In the genomic region with DNA sequence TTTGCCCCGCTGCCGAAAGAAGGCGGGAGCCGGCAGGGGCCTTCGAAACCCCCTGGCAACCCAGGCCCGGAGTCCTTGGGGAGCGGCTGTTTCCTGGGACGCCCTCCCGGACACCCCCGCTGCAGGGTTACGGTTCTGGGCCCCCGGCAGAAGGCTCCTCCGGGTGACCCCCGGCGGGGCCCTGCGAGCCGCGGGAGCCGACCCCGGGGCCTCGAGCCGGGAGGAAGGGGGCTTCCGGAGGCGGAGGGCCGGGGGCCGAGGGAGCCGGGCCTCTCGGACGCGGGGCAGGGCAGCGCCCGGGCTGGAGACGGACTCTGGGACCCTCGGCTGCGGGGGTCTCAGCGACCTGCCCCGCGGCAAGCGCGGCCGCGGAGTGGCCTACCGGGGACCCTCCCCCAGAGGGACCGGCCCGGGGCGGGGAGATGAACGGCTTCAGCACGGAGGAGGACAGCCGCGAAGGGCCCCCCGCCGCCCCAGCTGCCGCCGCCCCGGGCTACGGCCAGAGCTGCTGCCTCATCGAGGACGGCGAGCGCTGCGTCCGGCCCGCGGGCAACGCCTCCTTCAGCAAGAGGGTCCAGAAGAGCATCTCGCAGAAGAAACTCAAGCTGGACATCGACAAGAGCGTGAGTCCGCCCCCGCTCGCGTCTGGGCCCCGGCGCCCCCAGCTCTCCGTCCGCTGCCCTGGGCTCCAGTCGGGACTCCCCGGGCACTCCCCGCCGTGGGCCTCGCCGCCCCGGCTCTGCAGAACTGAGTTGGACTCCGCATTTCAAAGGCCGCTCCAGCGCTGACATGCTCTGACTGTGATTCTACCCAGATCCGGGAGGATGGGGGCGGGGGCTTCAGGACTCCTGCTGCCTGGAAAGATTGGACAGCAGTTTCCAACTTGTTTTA, we compare ENCODE assay signal across 8 cellular contexts. TPM values are rescaled to one million over a fixed set of nuclear protein-coding genes. Genes with fewer than 3 reads are reported as not detected.
DNase-seq lines count a peak whose midpoint lies in the region; ATAC-seq, FAIRE-seq and TF ChIP-seq lines count a peak whose summit lies in the region.

No MANE protein-coding gene starts in this region.

- H3K4me3 ChIP-seq in MG63 (peak overlapping the region; percentile 99), epithelial cell of proximal tubule (ENCODE audit: low read depth, low read length) (peak overlapping the region; percentile 69), mucosa of rectum (ENCODE audit: low read length in 2 of 2) (peak overlapping the region; percentile 72 to 92)

- no peak for FAIRE-seq in H54 (lab: Jason Lieb, UNC)

- no peaks in the 10 kb centered on the region for H3K27me3 Mint-ChIP-seq in stimulated activated naive B cell treated with anti-CD40 and anti-IgM and Interleukin-4, amounts not matched to agents 10 μg/mL and 1 μg/mL and 100 μg/mL, for 72 hours

- H3K9me3 Mint-ChIP-seq in stimulated activated naive B cell treated with anti-CD40 and anti-IgM and Interleukin-4, amounts not matched to agents 10 μg/mL and 1 μg/mL and 100 μg/mL, for 72 hours: no peaks in the 10 kb centered on the region

- peaks cover 18 to 41% of the 10 kb centered on the region in 2 donors for H3K4me1 Mint-ChIP-seq in stimulated activated naive B cell treated with anti-CD40 and anti-IgM and Interleukin-4, amounts not matched to agents 10 μg/mL and 1 μg/mL and 100 μg/mL, for 72 hours

- peaks cover 25 to 27% of the 10 kb centered on the region in 2 donors for H3K36me3 Mint-ChIP-seq in stimulated activated naive B cell treated with anti-CD40 and anti-IgM and Interleukin-4, amounts not matched to agents 10 μg/mL and 1 μg/mL and 100 μg/mL, for 72 hours

- peaks cover 15 to 16% of the 10 kb centered on the region in 2 donors for H3K4me1 ChIP-seq in mucosa of rectum (ENCODE audit: control insufficient read depth in 2 of 2, insufficient read depth in 2 of 2, low read length in 2 of 2)

- peak overlapping the region; percentile 84 to 85 for H3K4me3 Mint-ChIP-seq in stimulated activated naive B cell treated with anti-CD40 and anti-IgM and Interleukin-4, amounts not matched to agents 10 μg/mL and 1 μg/mL and 100 μg/mL, for 72 hours

- H3K27me3 ChIP-seq in MG63: no peaks in the 10 kb centered on the region
- no peaks in the 10 kb centered on the region for H3K27me3 ChIP-seq in mucosa of rectum (ENCODE audit: control insufficient read depth in 2 of 2, insufficient read depth in 2 of 2, low read length in 2 of 2)

- peak overlapping the region; percentile 37 to 74 for H3K27ac ChIP-seq in mucosa of rectum (ENCODE audit: low read depth in 2 of 2, low read length in 2 of 2)

- DNase-seq in G401 (ENCODE audit: low spot score) (peak; percentile 44), H54 (ENCODE audit: insufficient read length, low spot score) (peak; percentile 54), MG63 (peak; percentile 75), activated T-cell treated with anti-CD3 and anti-CD28 coated beads for 48 hours (ENCODE audit: low read depth) (peak; percentile 25), epithelial cell of proximal tubule (ENCODE audit: low read depth) (no peak), NCI-H1436 (lab: John Stamatoyannopoulos, UW) (no peak)
- DNase-seq in stimulated activated naive B cell treated with anti-CD40 and anti-IgM and Interleukin-4, amounts not matched to agents 10 μg/mL and 1 μg/mL and 100 μg/mL, for 72 hours: peak; percentile 14

- peak; percentile 33; the same call in 1 of the 2 replicates for TF ChIP-seq POLR2A in H54 (IDR thresholded peaks at IDR 0.05; ENCODE audit: low read depth, low read length)

- peaks cover 19% of the 10 kb centered on the region for H3K36me3 ChIP-seq in MG63
- H3K36me3 ChIP-seq in mucosa of rectum (ENCODE audit: control insufficient read depth in 2 of 2, insufficient read depth in 2 of 2, low read length in 2 of 2): peaks cover 14 to 23% of the 10 kb centered on the region in 2 donors

- no peak for TF ChIP-seq CTCF in epithelial cell of proximal tubule (conservative IDR thresholded peaks at IDR 0.05; ENCODE audit: low read depth, low read length)

- no peak for ATAC-seq in stimulated activated naive B cell treated with anti-CD40 and anti-IgM and Interleukin-4, amounts not matched to agents 10 μg/mL and 1 μg/mL and 100 μg/mL, for 72 hours (replicated peaks)

- H3K9me3 ChIP-seq in MG63 (no peaks in the 10 kb centered on the region), mucosa of rectum (ENCODE audit: control insufficient read depth in 2 of 2, low read length in 2 of 2) (no peaks in the 10 kb centered on the region)

- in situ Hi-C loops in G401 (cut with HindIII; ENCODE audit: low sequenced_read_pairs): no loop called here

- peak overlapping the region; percentile 68 to 77 for H3K9ac ChIP-seq in mucosa of rectum (ENCODE audit: low read depth in 1 of 2, low read length in 2 of 2)

- H3K27ac Mint-ChIP-seq in stimulated activated naive B cell treated with anti-CD40 and anti-IgM and Interleukin-4, amounts not matched to agents 10 μg/mL and 1 μg/mL and 100 μg/mL, for 72 hours: peak overlapping the region; percentile 42

RNA-seq across cellular contexts. Expression of gene SAP30L, which starts 0.6 kb away (rescaled TPM):
- total RNA-seq in G401 (2014; rRNA removed; shearing (Covaris generic)): 17.5 and 28.4 TPM in 2 replicates
- 33.4 and 39.2 TPM in 2 replicates for total RNA-seq in MG63 (2014; rRNA removed; shearing (Covaris generic); ENCODE audit: low replicate concordance)
- total RNA-seq in epithelial cell of proximal tubule: 9.1 and 22.5 TPM in 2 replicates

RNA-seq across cellular contexts. Expression of gene HAND1, which starts 31.6 kb away (rescaled TPM):
- 1.4 and 2.7 TPM in 2 replicates for total RNA-seq in G401 (2014; rRNA removed; shearing (Covaris generic))
- 2.3 and 7.4 TPM in 2 replicates for total RNA-seq in MG63 (2014; rRNA removed; shearing (Covaris generic); ENCODE audit: low replicate concordance)
- total RNA-seq in epithelial cell of proximal tubule: not detected in 2 replicates

Comparison
In these comparisons a context has a peak if more than half of its experiments do, and no peak if none do; other contexts are left out.
1. DNase-seq: peak in G401 (single experiment), H54 (single experiment), MG63 (single experiment), activated T-cell treated with anti-CD3 and anti-CD28 coated beads for 48 hours (single experiment) and stimulated activated naive B cell treated with anti-CD40 and anti-IgM and Interleukin-4, amounts not matched to agents 10 μg/mL and 1 μg/mL and 100 μg/mL, for 72 hours (single experiment); none in epithelial cell of proximal tubule (single experiment) and NCI-H1436 (single experiment).
2. Peak in every context shown above with its lines, with median percentiles within 50 percentile points of each other: H3K4me3 ChIP-seq.